Comparison of ENCODE assay signal across 12 cellular contexts in genomic region chr21:45270306-45270821, GRCh38. TPM values are rescaled to one million over a fixed set of nuclear protein-coding genes. Genes with fewer than 3 reads are reported as not detected.
DNase-seq lines count a peak whose midpoint lies in the region; ATAC-seq, FAIRE-seq and TF ChIP-seq lines count a peak whose summit lies in the region.
"Had no signal": no experiment of that assay in that cellular context is flagged by ENCODE, and none has a peak within 500 bp of the region (broad histone marks: within the 10 kb centered on the region; RNA-seq: fewer than 3 reads in every experiment).

No MANE protein-coding gene starts in this region.

- H3K23ac ChIP-seq in H9 (ENCODE audit: insufficient read length, low read depth, low read length): no peak overlapping the region

- no peaks in the 10 kb centered on the region for H3K4me1 Mint-ChIP-seq in CD14-positive monocyte
- no peaks in the 10 kb centered on the region for H3K4me1 Mint-ChIP-seq in H9
- H3K4me1 Mint-ChIP-seq in astrocyte (ENCODE audit: low read depth, unreplicated experiment): no peaks in the 10 kb centered on the region
- no peaks in the 10 kb centered on the region for H3K4me1 Mint-ChIP-seq in progenitor cell of endocrine pancreas (ENCODE audit: low read depth)
- H3K4me1 Mint-ChIP-seq: naive B cell had no signal

- no peak overlapping the region for H3K27ac Mint-ChIP-seq in CD14-positive monocyte
- H3K27ac Mint-ChIP-seq in H9: no peak overlapping the region; a peak in 1 of 7 replicates
- no peak overlapping the region for H3K27ac Mint-ChIP-seq in astrocyte (ENCODE audit: unreplicated experiment)
- no peak overlapping the region for H3K27ac Mint-ChIP-seq in progenitor cell of endocrine pancreas
- H3K27ac Mint-ChIP-seq: activated T-helper 2 cell treated with anti-CD3 and anti-CD28 coated beads, Interferon-gamma antibody, Interleukin-2, Interleukin-4, amounts not matched to agents 10 μg/mL and 5 μg/mL and 100 μg/mL, durations not matched to agents 14 hours and 24 hours and 36 hours; stimulated activated naive CD8-positive, alpha-beta T cell treated with anti-CD3 and anti-CD28 coated beads, Interleukin-15, amount 100 ng/mL, for 72 hours had no signal

- no peak overlapping the region for H3K4me3 Mint-ChIP-seq in CD14-positive monocyte
- no peak overlapping the region for H3K4me3 Mint-ChIP-seq in H9
- H3K4me3 Mint-ChIP-seq in astrocyte (ENCODE audit: unreplicated experiment): no peak overlapping the region
- no peak overlapping the region for H3K4me3 Mint-ChIP-seq in progenitor cell of endocrine pancreas (ENCODE audit: low read depth)
- H3K4me3 Mint-ChIP-seq: naive B cell; stimulated activated naive CD8-positive, alpha-beta T cell treated with anti-CD3 and anti-CD28 coated beads, Interleukin-15, amount 100 ng/mL, for 72 hours had no signal

- intact Hi-C loops in CD14-positive monocyte (cut with micrococcal nuclease): no loop called here
- intact Hi-C loops in right lobe of liver (cut with DNase I): no loop called here

- H3K9ac ChIP-seq in H9 (ENCODE audit: extremely low read depth, insufficient read length, low read length): no peak overlapping the region
- no peak overlapping the region for H3K9ac ChIP-seq in astrocyte (ENCODE audit: low read length)

- H4K91ac ChIP-seq in H9 (ENCODE audit: insufficient read length, low read depth, low read length): no peak overlapping the region

- H3K36me3 ChIP-seq in astrocyte (ENCODE audit: insufficient read depth, low read length) (peaks cover 26% of the 10 kb centered on the region), right lobe of liver (peaks cover 0 to 39% (median 13%) of the 10 kb centered on the region in 4 donors)

- no peak overlapping the region for H3K4me3 ChIP-seq in astrocyte (ENCODE audit: insufficient read depth, low read depth, low read length)
- H3K4me3 ChIP-seq in right lobe of liver: no peak overlapping the region

- no peak overlapping the region for H4K5ac ChIP-seq in H9 (ENCODE audit: insufficient read length, low read depth, low read length)

- no peak overlapping the region for H3K18ac ChIP-seq in H9 (ENCODE audit: insufficient read length, low read depth, low read length)

- H4K20me1 ChIP-seq in H9 (ENCODE audit: control insufficient read depth, insufficient read depth, insufficient read length) (no peaks in the 10 kb centered on the region), astrocyte (ENCODE audit: insufficient read depth, low read length) (peaks cover 82% of the 10 kb centered on the region)

- no peak overlapping the region for H4K8ac ChIP-seq in H9 (replicated peaks; ENCODE audit: insufficient read length, low read depth, low read length)

- no peak overlapping the region for H2AFZ ChIP-seq in H9 (ENCODE audit: low read length)
- H2AFZ ChIP-seq in astrocyte (ENCODE audit: low read depth, low read length): no peak overlapping the region

- H2AK5ac ChIP-seq in H9 (ENCODE audit: insufficient read length, low read length): no peak overlapping the region

- H3K23me2 ChIP-seq in H9 (ENCODE audit: insufficient read length, low read depth, low read length, poor library complexity, severe bottlenecking): no peaks in the 10 kb centered on the region

- H3K14ac ChIP-seq in H9 (ENCODE audit: insufficient read depth, low read length): no peak overlapping the region

- H3K27me3 ChIP-seq in H9 (ENCODE audit: insufficient read depth, low read length) (no peaks in the 10 kb centered on the region), astrocyte (ENCODE audit: insufficient read depth, low read length) (no peaks in the 10 kb centered on the region), right lobe of liver (no peaks in the 10 kb centered on the region)

- H3K56ac ChIP-seq in H9 (ENCODE audit: insufficient read length, low read depth, low read length): no peak overlapping the region

- no peak overlapping the region for H3K4ac ChIP-seq in H9 (ENCODE audit: low read depth, low read length)

- no peak overlapping the region for H3T11ph ChIP-seq in H9 (ENCODE audit: low read length)

- no peaks in the 10 kb centered on the region for H3K79me1 ChIP-seq in H9 (ENCODE audit: insufficient read depth, low read depth, low read length, poor library complexity, severe bottlenecking)

- H3K9me3 ChIP-seq in H9 (ENCODE audit: control insufficient read depth, low read depth, low read length): no peaks in the 10 kb centered on the region
- no peaks in the 10 kb centered on the region for H3K9me3 ChIP-seq in astrocyte (ENCODE audit: insufficient read depth, low read depth, low read length)
- H3K9me3 ChIP-seq in right lobe of liver: peaks cover 0 to 6% (median 0%) of the 10 kb centered on the region in 4 donors

- H3K27me3 Mint-ChIP-seq in CD14-positive monocyte (ENCODE audit: low read depth in 3 of 3): no peaks in the 10 kb centered on the region
- no peaks in the 10 kb centered on the region for H3K27me3 Mint-ChIP-seq in H9 (ENCODE audit: low read depth)
- no peaks in the 10 kb centered on the region for H3K27me3 Mint-ChIP-seq in astrocyte (ENCODE audit: low read depth, unreplicated experiment)
- no peaks in the 10 kb centered on the region for H3K27me3 Mint-ChIP-seq in progenitor cell of endocrine pancreas
- H3K27me3 Mint-ChIP-seq: naive B cell; stimulated activated naive CD8-positive, alpha-beta T cell treated with anti-CD3 and anti-CD28 coated beads, Interleukin-15, amount 100 ng/mL, for 72 hours had no signal

- H3K4me1 ChIP-seq in H9 (ENCODE audit: insufficient read depth, low read length): no peaks in the 10 kb centered on the region
- no peaks in the 10 kb centered on the region for H3K4me1 ChIP-seq in astrocyte (ENCODE audit: insufficient read depth, low read length)
- H3K4me1 ChIP-seq in right lobe of liver: no peaks in the 10 kb centered on the region

- H2BK120ac ChIP-seq in H9 (ENCODE audit: low read depth, low read length, poor library complexity, severe bottlenecking): no peak overlapping the region

- H2BK15ac ChIP-seq in H9 (ENCODE audit: low read depth, low read length): no peak overlapping the region

- H3K9me3 Mint-ChIP-seq in CD14-positive monocyte (peaks cover 0 to 6% (median 1%) of the 10 kb centered on the region in 7 donors), H9 (peaks cover 2 to 4% of the 10 kb centered on the region in 2 experiments; a peak in 3 of 5 replicates), astrocyte (ENCODE audit: unreplicated experiment) (peaks cover 3% of the 10 kb centered on the region), progenitor cell of endocrine pancreas (ENCODE audit: low read depth) (no peaks in the 10 kb centered on the region)
- H3K9me3 Mint-ChIP-seq: activated T-helper 2 cell treated with anti-CD3 and anti-CD28 coated beads, Interferon-gamma antibody, Interleukin-2, Interleukin-4, amounts not matched to agents 10 μg/mL and 5 μg/mL and 100 μg/mL, durations not matched to agents 14 hours and 24 hours and 36 hours had no signal

- TF ChIP-seq CTCF in CD14-positive monocyte (IDR thresholded peaks at IDR 0.05) (no peak), H9 (conservative IDR thresholded peaks at IDR 0.05) (peak; percentile 60), astrocyte (IDR thresholded peaks at IDR 0.05; ENCODE audit: insufficient read depth, low read depth, low read length) (peak; percentile 18), right lobe of liver (IDR thresholded peaks at IDR 0.05) (peak in 3 of 4 donors; percentile 26 to 38 (median 37)), progenitor cell of endocrine pancreas (IDR thresholded peaks at IDR 0.05; ENCODE audit: unreplicated experiment) (no peak)

- no peak for FAIRE-seq in astrocyte (lab: Jason Lieb, UNC)

- DNase-seq in CD14-positive monocyte (ENCODE audit: low spot score) (peak; percentile 9), H9 (peak; percentile 34), astrocyte (ENCODE audit: low read depth) (no peak), right lobe of liver (peak in 2 of 3 donors; percentile 52 to 57), progenitor cell of endocrine pancreas (ENCODE audit: low spot score, unreplicated experiment) (no peak), DMS153 (lab: John Stamatoyannopoulos, UW) (no peak)
- DNase-seq in activated CD4-positive, alpha-beta T cell treated with anti-CD3 and anti-CD28 coated beads, Interleukin-2, amount 50 U/mL, for 1 hour: no peak
- DNase-seq: dermis blood vessel endothelial cell; naive B cell; stimulated activated naive CD8-positive, alpha-beta T cell treated with anti-CD3 and anti-CD28 coated beads, Interleukin-15, amount 100 ng/mL, for 72 hours had no signal

- H2BK12ac ChIP-seq in H9 (ENCODE audit: insufficient read length, low read depth, low read length): no peak overlapping the region

- no CpG with 5 or more reads among the region's 13 CpGs for WGBS in H9 (ENCODE audit: extremely low coverage, insufficient read length, low lambda C conversion rate)
- 92% methylated on average over 4 of the region's 13 CpGs for WGBS in right lobe of liver (ENCODE audit: insufficient coverage, low coverage, low lambda C conversion rate, missing lambda C conversion rate)

- H3K79me2 ChIP-seq in H9 (ENCODE audit: insufficient read depth, low read length) (no peaks in the 10 kb centered on the region), astrocyte (ENCODE audit: insufficient read depth, low read length) (peaks cover 53% of the 10 kb centered on the region)

- H3K36me3 Mint-ChIP-seq in CD14-positive monocyte (peaks cover 28 to 32% of the 10 kb centered on the region in 2 donors), H9 (ENCODE audit: insufficient read depth in 1 of 3, low read depth in 3 of 3) (peaks cover 22 to 30% (median 30%) of the 10 kb centered on the region in 3 experiments), astrocyte (ENCODE audit: low read depth, unreplicated experiment) (peaks cover 19% of the 10 kb centered on the region), progenitor cell of endocrine pancreas (ENCODE audit: insufficient read depth) (peaks cover 20% of the 10 kb centered on the region)

- no peak overlapping the region for H3K27ac ChIP-seq in H9 (ENCODE audit: insufficient read length, low read depth, low read length)
- no peak overlapping the region for H3K27ac ChIP-seq in astrocyte (ENCODE audit: low read depth, low read length)
- H3K27ac ChIP-seq in right lobe of liver: no peak overlapping the region

- TF ChIP-seq POLR2A in right lobe of liver (IDR thresholded peaks at IDR 0.05): no peak

- H3K4me2 ChIP-seq in H9 (ENCODE audit: insufficient read depth, insufficient read length, low read length): no peak overlapping the region
- no peak overlapping the region for H3K4me2 ChIP-seq in astrocyte (ENCODE audit: low read length)

- ATAC-seq in right lobe of liver (peak; percentile 30 to 64 (median 48)), HG03460 (IDR thresholded peaks at IDR 0.05; ENCODE audit: unreplicated experiment) (no peak)
- ATAC-seq: stimulated activated naive CD8-positive, alpha-beta T cell treated with anti-CD3 and anti-CD28 coated beads, Interleukin-15, amount 100 ng/mL, for 72 hours had no signal

- H2BK20ac ChIP-seq in H9 (ENCODE audit: low read depth, low read length, poor library complexity, severe bottlenecking): no peak overlapping the region

- no peak overlapping the region for H2BK5ac ChIP-seq in H9 (ENCODE audit: insufficient read length, low read length)

RNA-seq across cellular contexts. Expression of gene POFUT2, which starts 17.3 kb away (rescaled TPM):
- polyA plus RNA-seq in CD14-positive monocyte: 1 to 10 TPM; 1.8 to 2.8 TPM
- total RNA-seq in H9 (2021): 32.1 and 34.8 TPM in 2 replicates
- 109 and 119 TPM in 2 replicates for total RNA-seq in astrocyte
- total RNA-seq in right lobe of liver: 10 to 100 TPM; 10.5 to 22.0 (median 13.7) TPM
- total RNA-seq in progenitor cell of endocrine pancreas: 47.8 and 51.5 TPM in 2 replicates

Comparison
In these comparisons a context has a peak if more than half of its experiments do, and no peak if none do; other contexts are left out.
1. DNase-seq: peak in CD14-positive monocyte (single experiment), H9 (single experiment) and right lobe of liver (2 of 3); none in astrocyte (single experiment), progenitor cell of endocrine pancreas (single experiment), DMS153 (single experiment) and activated CD4-positive, alpha-beta T cell treated with anti-CD3 and anti-CD28 coated beads, Interleukin-2, amount 50 U/mL, for 1 hour (single experiment).
2. CTCF ChIP-seq: peak in H9 (single experiment), astrocyte (single experiment) and right lobe of liver (3 of 4); none in CD14-positive monocyte (single experiment) and progenitor cell of endocrine pancreas (single experiment).